ENCODE assay signal across 8 cellular contexts in genomic region chr6:3456794-3457709, GRCh38.
DNase-seq lines count a peak whose midpoint lies in the region; TF ChIP-seq lines count a peak whose summit lies in the region.

TSS of gene SLC22A23 (minus strand) at chr6:3457050. CDS start at chr6:3456559, 491 bp downstream.

- no peak for TF ChIP-seq CTCF in HEK293 (tag by site-specific recombination; IDR thresholded peaks at IDR 0.05)

- H3K4me3 ChIP-seq in HEK293 (ENCODE audit: low read depth, low read length) (peak within 1 kb of the TSS; percentile 86), muscle layer of colon (ENCODE audit: low read depth in 1 of 2, low read length in 2 of 2) (peak within 1 kb of the TSS; percentile 79 to 91)

- no peak for TF ChIP-seq POLR2A in erythroblast (IDR thresholded peaks at IDR 0.05; ENCODE audit: low read length)

- DNase-seq in D341Med (ENCODE audit: low spot score) (peak; percentile 99), NCI-H82 (lab: John Stamatoyannopoulos, UW) (peak; percentile 83), activated T-cell treated with anti-CD3 and anti-CD28 coated beads for 1 hour (ENCODE audit: low read depth) (peak; percentile 75), erythroblast (lab: John Stamatoyannopoulos, UW) (peak; percentile 81 to 92), foreskin melanocyte (no peak)
- peak; percentile 32 to 57 for DNase-seq in stimulated activated CD8-positive, alpha-beta memory T cell treated with anti-CD3 and anti-CD28 coated beads, Interleukin-7, amount 100 ng/mL, for 1 hour (ENCODE audit: low read depth in 2 of 2)

- no peaks in the 10 kb centered on the region for H3K27me3 ChIP-seq in muscle layer of colon (ENCODE audit: control insufficient read depth in 1 of 2, insufficient read depth in 2 of 2, low read length in 2 of 2)

- POLR2A ChIA-PET in HEK293 (lab: Yijun Ruan, JAX) = interaction anchor here (0.6 to 1.5 kb wide), 8 partner anchors 10 to 546 kb away, joined by 3 to 8 read pairs (median 3); no protein-coding TSS in a partner anchor

- H3K36me3 ChIP-seq in HEK293 (ENCODE audit: control insufficient read depth in 2 of 2, insufficient read depth in 1 of 2, low read length in 2 of 2) (no peaks in the 10 kb centered on the region; a peak in 1 of 3 replicates), muscle layer of colon (ENCODE audit: insufficient read depth, low read length) (no peaks in the 10 kb centered on the region)

- H3K9ac ChIP-seq in muscle layer of colon (ENCODE audit: low read length) = peak within 1 kb of the TSS; percentile 33

- H3K9me3 ChIP-seq in HEK293 (ENCODE audit: control insufficient read depth, insufficient read depth, low read depth, low read length) (no peaks in the 10 kb centered on the region), muscle layer of colon (ENCODE audit: low read length) (no peaks in the 10 kb centered on the region)

- CTCF ChIA-PET in HEK293 (lab: Yijun Ruan, JAX) = interaction anchor here (0.5 to 1.6 kb wide), 7 partner anchors 8 to 175 kb away, joined by 3 to 6 read pairs (median 3); no protein-coding TSS in a partner anchor

- H3K4me1 ChIP-seq in HEK293 (ENCODE audit: control insufficient read depth, insufficient read depth, low read length) (peaks cover 6% of the 10 kb centered on the region; the same call in 1 of the 2 replicates), muscle layer of colon (ENCODE audit: insufficient read depth, low read length) (peaks cover 27% of the 10 kb centered on the region)

- H3K27ac ChIP-seq in HEK293 (ENCODE audit: extremely low read depth, low read depth, low read length) = peak within 1 kb of the TSS; percentile 95
- H3K27ac ChIP-seq in muscle layer of colon (ENCODE audit: low read depth, low read length) = peak within 1 kb of the TSS; percentile 66

TF ChIP-seq in HEK293, 187 proteins besides CTCF, POLR2A, EP300 and RAD21 (continues in another document):
- TF ChIP-seq ZNF169 (tag by site-specific recombination; IDR thresholded peaks at IDR 0.05) (no peak), ZNF2 (tag by site-specific recombination; IDR thresholded peaks at IDR 0.05) (no peak), WT1 (tag by site-specific recombination; IDR thresholded peaks at IDR 0.05) (peak; percentile 26; the same call in 1 of the 2 replicates), ZNF664 (tag by site-specific recombination; IDR thresholded peaks at IDR 0.05) (no peak), ZSCAN4 (tag by site-specific recombination; IDR thresholded peaks at IDR 0.05) (no peak), GLIS2 (tag by site-specific recombination; IDR thresholded peaks at IDR 0.05) (peak; percentile 82), SP3 (tag by site-specific recombination; IDR thresholded peaks at IDR 0.05) (0 out of 2 replicates have a peak, but pooled peaks have one; percentile 19), ZNF513 (tag by site-specific recombination; IDR thresholded peaks at IDR 0.05) (peak; percentile 81), IKZF3 (tag by site-specific recombination; IDR thresholded peaks at IDR 0.05) (0 out of 2 replicates have a peak, but pooled peaks have one; percentile 31), TRIM28 (IDR thresholded peaks at IDR 0.05; ENCODE audit: borderline replicate concordance, low read length) (no peak), ZSCAN23 (tag by site-specific recombination; IDR thresholded peaks at IDR 0.05) (no peak), ZNF529 (tag by site-specific recombination; IDR thresholded peaks at IDR 0.05; ENCODE audit: insufficient replicate concordance) (no peak), GLI2 (tag by site-specific recombination; IDR thresholded peaks at IDR 0.05; ENCODE audit: borderline replicate concordance, low read depth) (no peak), ZNF596 (tag by site-specific recombination; IDR thresholded peaks at IDR 0.05) (peak; percentile 10; the same call in 1 of the 2 replicates), ZNF777 (tag by site-specific recombination; IDR thresholded peaks at IDR 0.05; ENCODE audit: borderline replicate concordance) (no peak; the same call in 1 of the 2 replicates), ZNF16 (tag by site-specific recombination; IDR thresholded peaks at IDR 0.05; ENCODE audit: low read depth) (no peak), ZBTB8A (tag by site-specific recombination; IDR thresholded peaks at IDR 0.05) (peak; percentile 82), ZSCAN18 (tag by site-specific recombination; IDR thresholded peaks at IDR 0.05) (no peak), MZF1 (tag by site-specific recombination; IDR thresholded peaks at IDR 0.05; ENCODE audit: borderline replicate concordance) (0 out of 2 replicates have a peak, but pooled peaks have one; percentile 10)
- TF ChIP-seq, protein P1, sequence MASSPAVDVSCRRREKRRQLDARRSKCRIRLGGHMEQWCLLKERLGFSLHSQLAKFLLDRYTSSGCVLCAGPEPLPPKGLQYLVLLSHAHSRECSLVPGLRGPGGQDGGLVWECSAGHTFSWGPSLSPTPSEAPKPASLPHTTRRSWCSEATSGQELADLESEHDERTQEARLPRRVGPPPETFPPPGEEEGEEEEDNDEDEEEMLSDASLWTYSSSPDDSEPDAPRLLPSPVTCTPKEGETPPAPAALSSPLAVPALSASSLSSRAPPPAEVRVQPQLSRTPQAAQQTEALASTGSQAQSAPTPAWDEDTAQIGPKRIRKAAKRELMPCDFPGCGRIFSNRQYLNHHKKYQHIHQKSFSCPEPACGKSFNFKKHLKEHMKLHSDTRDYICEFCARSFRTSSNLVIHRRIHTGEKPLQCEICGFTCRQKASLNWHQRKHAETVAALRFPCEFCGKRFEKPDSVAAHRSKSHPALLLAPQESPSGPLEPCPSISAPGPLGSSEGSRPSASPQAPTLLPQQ (tag by site-specific recombination; IDR thresholded peaks at IDR 0.05) = peak; percentile 32; the same call in 1 of the 2 replicates
- TF ChIP-seq, protein P2, sequence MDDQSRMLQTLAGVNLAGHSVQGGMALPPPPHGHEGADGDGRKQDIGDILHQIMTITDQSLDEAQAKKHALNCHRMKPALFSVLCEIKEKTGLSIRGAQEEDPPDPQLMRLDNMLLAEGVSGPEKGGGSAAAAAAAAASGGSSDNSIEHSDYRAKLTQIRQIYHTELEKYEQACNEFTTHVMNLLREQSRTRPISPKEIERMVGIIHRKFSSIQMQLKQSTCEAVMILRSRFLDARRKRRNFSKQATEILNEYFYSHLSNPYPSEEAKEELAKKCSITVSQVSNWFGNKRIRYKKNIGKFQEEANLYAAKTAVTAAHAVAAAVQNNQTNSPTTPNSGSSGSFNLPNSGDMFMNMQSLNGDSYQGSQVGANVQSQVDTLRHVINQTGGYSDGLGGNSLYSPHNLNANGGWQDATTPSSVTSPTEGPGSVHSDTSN (CRISPR knock-in tag; IDR thresholded peaks at IDR 0.05) = 0 out of 2 replicates have a peak, but pooled peaks have one; percentile 67
- TF ChIP-seq, protein P3, sequence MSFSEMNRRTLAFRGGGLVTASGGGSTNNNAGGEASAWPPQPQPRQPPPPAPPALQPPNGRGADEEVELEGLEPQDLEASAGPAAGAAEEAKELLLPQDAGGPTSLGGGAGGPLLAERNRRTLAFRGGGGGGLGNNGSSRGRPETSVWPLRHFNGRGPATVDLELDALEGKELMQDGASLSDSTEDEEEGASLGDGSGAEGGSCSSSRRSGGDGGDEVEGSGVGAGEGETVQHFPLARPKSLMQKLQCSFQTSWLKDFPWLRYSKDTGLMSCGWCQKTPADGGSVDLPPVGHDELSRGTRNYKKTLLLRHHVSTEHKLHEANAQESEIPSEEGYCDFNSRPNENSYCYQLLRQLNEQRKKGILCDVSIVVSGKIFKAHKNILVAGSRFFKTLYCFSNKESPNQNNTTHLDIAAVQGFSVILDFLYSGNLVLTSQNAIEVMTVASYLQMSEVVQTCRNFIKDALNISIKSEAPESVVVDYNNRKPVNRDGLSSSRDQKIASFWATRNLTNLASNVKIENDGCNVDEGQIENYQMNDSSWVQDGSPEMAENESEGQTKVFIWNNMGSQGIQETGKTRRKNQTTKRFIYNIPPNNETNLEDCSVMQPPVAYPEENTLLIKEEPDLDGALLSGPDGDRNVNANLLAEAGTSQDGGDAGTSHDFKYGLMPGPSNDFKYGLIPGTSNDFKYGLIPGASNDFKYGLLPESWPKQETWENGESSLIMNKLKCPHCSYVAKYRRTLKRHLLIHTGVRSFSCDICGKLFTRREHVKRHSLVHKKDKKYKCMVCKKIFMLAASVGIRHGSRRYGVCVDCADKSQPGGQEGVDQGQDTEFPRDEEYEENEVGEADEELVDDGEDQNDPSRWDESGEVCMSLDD (tag by site-specific recombination; IDR thresholded peaks at IDR 0.05) = peak; percentile 59
